20 cellular contexts compared by ENCODE assay signal in genomic region chr2:155315768-155316167, GRCh38.
A peak's percentile ranks its signal among the peaks of the same experiment; 100 is the strongest.
DNase-seq lines count a peak whose midpoint lies in the region; ATAC-seq, FAIRE-seq and TF ChIP-seq lines count a peak whose summit lies in the region.
"Had no signal": no experiment of that assay in that cellular context is flagged by ENCODE, and none has a peak within 500 bp of the region (broad histone marks: within the 10 kb centered on the region; RNA-seq: fewer than 3 reads in every experiment).

No MANE protein-coding gene starts in this region.

- TF ChIP-seq RAD21 in liver (IDR thresholded peaks at IDR 0.05) (peak in 1 of 2 donors; percentile 19), HepG2 (CRISPR knock-in tag; IDR thresholded peaks at IDR 0.05) (no peak)

- no peak for TF ChIP-seq EP300 in HepG2 (IDR thresholded peaks at IDR 0.05; ENCODE audit: low read depth in 2 of 2, low read length in 2 of 2)
- no peak for TF ChIP-seq EP300 in HepG2 (CRISPR knock-in tag; IDR thresholded peaks at IDR 0.05; ENCODE audit: borderline replicate concordance)

- 34% methylated on average over 2 of the region's 2 CpGs for whole genome bisulfite sequencing in liver
- 0% methylated on average over 2 of the region's 2 CpGs for WGBS in HepG2 (ENCODE audit: low lambda C conversion rate)

- no peak for TF ChIP-seq POLR2A in HepG2 (IDR thresholded peaks at IDR 0.05; ENCODE audit: insufficient read depth in 1 of 2, low read depth in 2 of 2, low read length in 2 of 2)

- H3K4me1 ChIP-seq in liver (ENCODE audit: control insufficient read depth in 4 of 4, insufficient read depth in 4 of 4, low read length in 3 of 4) (peaks cover 0 to 2% (median 0%) of the 10 kb centered on the region in 4 donors), HepG2 (ENCODE audit: insufficient read depth, low read length) (no peaks in the 10 kb centered on the region)
- H3K4me1 ChIP-seq: A549; BLaER1 treated with 17β-estradiol and CSF1 and Interleukin-3, amounts not matched to agents 10 nM and 100 nM; Caco-2 had no signal

- H3K9ac ChIP-seq in liver (ENCODE audit: low read depth in 1 of 2, low read length in 2 of 2): no peak overlapping the region
- no peak overlapping the region for H3K9ac ChIP-seq in HepG2 (ENCODE audit: insufficient read depth, low read depth, low read length)
- H3K9ac ChIP-seq: BLaER1 treated with 17β-estradiol and CSF1 and Interleukin-3, amounts not matched to agents 10 nM and 100 nM had no signal

- BruUV-seq in HepG2 (replicated peaks; lab: Mats Ljungman, UMichigan): no TSS peak

- no peaks in the 10 kb centered on the region for H3K9me3 ChIP-seq in liver (ENCODE audit: control insufficient read depth in 4 of 4, low read length in 3 of 4)
- no peaks in the 10 kb centered on the region for H3K9me3 ChIP-seq in HepG2 (ENCODE audit: low read length)
- H3K9me3 ChIP-seq: A549; BLaER1 treated with 17β-estradiol and CSF1 and Interleukin-3, amounts not matched to agents 10 nM and 100 nM; Caco-2 had no signal

- ATAC-seq in HepG2 (no peak), left lobe of liver (peak; percentile 93)
- ATAC-seq: A549; CD8-positive, alpha-beta T cell had no signal

- FAIRE-seq in HepG2 (lab: Jason Lieb, UNC): no peak
- FAIRE-seq: A549, D721Med, G401.6, GM12891, GM19239 had no signal

- no peak overlapping the region for H3K4me2 ChIP-seq in HepG2 (ENCODE audit: low read depth, low read length)
- H3K4me2 ChIP-seq: A549; BLaER1 treated with 17β-estradiol and CSF1 and Interleukin-3, amounts not matched to agents 10 nM and 100 nM had no signal

- no peaks in the 10 kb centered on the region for H4K20me1 ChIP-seq in HepG2 (ENCODE audit: insufficient read depth, low read length)
- H4K20me1 ChIP-seq: BLaER1 treated with 17β-estradiol and CSF1 and Interleukin-3, amounts not matched to agents 10 nM and 100 nM had no signal

- in situ Hi-C loops in HepG2 (cut with HindIII; ENCODE audit: extremely low pct_ligation_motif_present, low pct_unique_long_range_greater_than_20kb): no loop called here
- in situ Hi-C loops in KBM-7 (cut with MboI; ENCODE audit: low pct_unique_long_range_greater_than_20kb, low sequenced_read_pairs): no loop called here

- DNase-seq in HepG2 (ENCODE audit: low spot score): no peak
- peak; percentile 42 for DNase-seq in left lobe of liver (ENCODE audit: low spot score)
- DNase-seq in KBM-7: no peak
- DNase-seq in NCI-H1417 (lab: John Stamatoyannopoulos, UW): no peak
- DNase-seq: AML-193; Caco-2; Calu3; CD4-positive, alpha-beta T cell; CD8-positive, alpha-beta T cell; DMS79 treated with DMSO at 0.1 percent for 48 hours; GF-D8 had no signal

- H3K27me3 ChIP-seq in liver (ENCODE audit: control insufficient read depth in 4 of 4, insufficient read depth in 4 of 4, low read length in 3 of 4) (no peaks in the 10 kb centered on the region), HepG2 (ENCODE audit: control insufficient read depth in 1 of 2, insufficient read depth in 2 of 2, low read length in 2 of 2) (no peaks in the 10 kb centered on the region)
- H3K27me3 ChIP-seq: BLaER1 treated with 17β-estradiol and CSF1 and Interleukin-3, amounts not matched to agents 10 nM and 100 nM had no signal

- H3K4me3 ChIP-seq in liver (ENCODE audit: low read depth in 1 of 3, low read length in 3 of 3) (no peak overlapping the region), HepG2 (replicated peaks in 1 of 3; ENCODE audit: insufficient read depth in 1 of 3, low read depth in 2 of 3, low read length in 3 of 3) (no peak overlapping the region)
- H3K4me3 ChIP-seq: A549; BLaER1 treated with 17β-estradiol and CSF1 and Interleukin-3, amounts not matched to agents 10 nM and 100 nM had no signal

- TF ChIP-seq CTCF in liver (IDR thresholded peaks at IDR 0.05; ENCODE audit: low read depth, low read length, missing input control): no peak
- no peak for TF ChIP-seq CTCF in HepG2 (CRISPR knock-in tag; IDR thresholded peaks at IDR 0.05)

- CTCF ChIA-PET in HepG2 (lab: Yijun Ruan, JAX; ENCODE audit: low intra/inter-chr PET ratio, low total read pairs): no interaction called here

- H2AFZ ChIP-seq in HepG2 (ENCODE audit: low read length): no peak overlapping the region

- H3K27ac ChIP-seq in liver (ENCODE audit: low read depth in 1 of 2, low read length in 2 of 2) (no peak overlapping the region), HepG2 (ENCODE audit: extremely low read length, insufficient read depth, low read length) (no peak overlapping the region)
- H3K27ac ChIP-seq: 22Rv1; A549; BLaER1 treated with 17β-estradiol and CSF1 and Interleukin-3, amounts not matched to agents 10 nM and 100 nM; C4-2B had no signal

- intact Hi-C loops in HepG2 (cut with micrococcal nuclease; ENCODE audit: unreplicated experiment): no loop called here

- POLR2A ChIA-PET in HepG2 (lab: Yijun Ruan, JAX): no interaction called here

- H3K79me2 ChIP-seq in HepG2 (ENCODE audit: insufficient read depth, low read length): no peaks in the 10 kb centered on the region

- no peaks in the 10 kb centered on the region for H3K36me3 ChIP-seq in liver (ENCODE audit: control insufficient read depth in 4 of 4, insufficient read depth in 3 of 4, low read depth in 1 of 4, low read length in 3 of 4)
- H3K36me3 ChIP-seq in HepG2 (replicated peaks in 1 of 2; ENCODE audit: control insufficient read depth in 1 of 2, insufficient read depth in 2 of 2, low read length in 2 of 2): no peaks in the 10 kb centered on the region
- H3K36me3 ChIP-seq: BLaER1 treated with 17β-estradiol and CSF1 and Interleukin-3, amounts not matched to agents 10 nM and 100 nM had no signal

TF ChIP-seq in liver, 16 proteins besides CTCF, POLR2A, EP300 and RAD21 (continues in another document):
- peak in 1 of 2 donors; percentile 65 for TF ChIP-seq RXRA (IDR thresholded peaks at IDR 0.05)
- peak in 1 of 2 donors; percentile 9 for TF ChIP-seq EGR1 (IDR thresholded peaks at IDR 0.05; ENCODE audit: low read depth in 2 of 2)
- peak; percentile 94 to 96 for TF ChIP-seq HNF4A (conservative IDR thresholded peaks at IDR 0.05)
- peak; percentile 70 for TF ChIP-seq FOXA1 (IDR thresholded peaks at IDR 0.05)
- TF ChIP-seq NR2F2 (IDR thresholded peaks at IDR 0.05): no peak
- no peak for TF ChIP-seq TAF1 (conservative IDR thresholded peaks at IDR 0.05)
- TF ChIP-seq HNF4G (IDR thresholded peaks at IDR 0.05): peak; percentile 63
- TF ChIP-seq ATF3 (IDR thresholded peaks at IDR 0.05): no peak
- TF ChIP-seq SP1 (IDR thresholded peaks at IDR 0.05): peak; percentile 32
- peak in 1 of 2 donors; percentile 44 for TF ChIP-seq JUND (IDR thresholded peaks at IDR 0.05)

TF ChIP-seq in HepG2, 621 proteins besides CTCF, POLR2A, EP300 and RAD21 (continues in another document):
- TF ChIP-seq ZNF749 (CRISPR knock-in tag; IDR thresholded peaks at IDR 0.05; ENCODE audit: borderline replicate concordance) (no peak), MTF1 (CRISPR knock-in tag; IDR thresholded peaks at IDR 0.05) (no peak), ZNF441 (CRISPR knock-in tag; IDR thresholded peaks at IDR 0.05; ENCODE audit: borderline replicate concordance) (no peak), DMAP1 (CRISPR knock-in tag; IDR thresholded peaks at IDR 0.05) (no peak), PBX2 (CRISPR knock-in tag; IDR thresholded peaks at IDR 0.05) (no peak), TAF1 (CRISPR knock-in tag; IDR thresholded peaks at IDR 0.05) (no peak), REPIN1 (CRISPR knock-in tag; IDR thresholded peaks at IDR 0.05; ENCODE audit: borderline replicate concordance, low read depth) (no peak), SIN3A (IDR thresholded peaks at IDR 0.05; ENCODE audit: borderline replicate concordance, low read depth, low read length) (no peak)
